ENCODE assay signal across 1 cellular context in genomic region chr19:35557539-35558399, GRCh38.
TF ChIP-seq lines count a peak whose summit lies in the region.

No MANE protein-coding gene starts in this region.

TF ChIP-seq in HEK293, 187 proteins besides CTCF, POLR2A, EP300 and RAD21 (continued from another document and continues in another):
- peak; percentile 10; the same call in 1 of the 2 replicates for TF ChIP-seq ZNF76 (tag by site-specific recombination; IDR thresholded peaks at IDR 0.05; ENCODE audit: borderline replicate concordance, low read depth)
- no peak for TF ChIP-seq ZNF266 (tag by site-specific recombination; IDR thresholded peaks at IDR 0.05; ENCODE audit: low read depth)
- TF ChIP-seq KLF10 (tag by site-specific recombination; IDR thresholded peaks at IDR 0.05), result no peak; the same call in 1 of the 2 replicates
- TF ChIP-seq ZNF610 (tag by site-specific recombination; IDR thresholded peaks at IDR 0.05; ENCODE audit: borderline replicate concordance), result no peak
- TF ChIP-seq SP2 (tag by site-specific recombination; IDR thresholded peaks at IDR 0.05), result peak; percentile 97
- TF ChIP-seq ZNF175 (tag by site-specific recombination; IDR thresholded peaks at IDR 0.05), result no peak
- no peak for TF ChIP-seq ZNF704 (tag by site-specific recombination; IDR thresholded peaks at IDR 0.05)
- TF ChIP-seq ZNF248 (tag by site-specific recombination; IDR thresholded peaks at IDR 0.05), result no peak
- TF ChIP-seq ZNF274 (IDR thresholded peaks at IDR 0.05; ENCODE audit: low read length), result no peak
- TF ChIP-seq ZNF274 (tag by site-specific recombination; IDR thresholded peaks at IDR 0.05; ENCODE audit: borderline replicate concordance), result no peak; the same call in 1 of the 2 replicates
- no peak for TF ChIP-seq ATF2 (tag by site-specific recombination; IDR thresholded peaks at IDR 0.05; ENCODE audit: low read depth)
- peak; percentile 100 for TF ChIP-seq KLF9 (tag by site-specific recombination; IDR thresholded peaks at IDR 0.05; ENCODE audit: low read depth)
- no peak for TF ChIP-seq ZNF311 (tag by site-specific recombination; IDR thresholded peaks at IDR 0.05; ENCODE audit: borderline replicate concordance)
- peak; percentile 17 for TF ChIP-seq ZNF843 (tag by site-specific recombination; IDR thresholded peaks at IDR 0.05)
- TF ChIP-seq ZBTB21 (tag by site-specific recombination; IDR thresholded peaks at IDR 0.05), result peak; percentile 49
- no peak for TF ChIP-seq ZNF302 (tag by site-specific recombination; IDR thresholded peaks at IDR 0.05; ENCODE audit: low read depth)
- peak; percentile 100 for TF ChIP-seq SP3 (tag by site-specific recombination; IDR thresholded peaks at IDR 0.05)
- peak; percentile 36; the same call in 1 of the 2 replicates for TF ChIP-seq GLIS1 (tag by site-specific recombination; IDR thresholded peaks at IDR 0.05)
- TF ChIP-seq ZNF585B (tag by site-specific recombination; IDR thresholded peaks at IDR 0.05), result no peak
- peak; percentile 74 for TF ChIP-seq REST (tag by site-specific recombination; IDR thresholded peaks at IDR 0.05)
- no peak for TF ChIP-seq ZNF391 (tag by site-specific recombination; IDR thresholded peaks at IDR 0.05; ENCODE audit: borderline replicate concordance, low read depth)
- TF ChIP-seq ZNF776 (tag by site-specific recombination; IDR thresholded peaks at IDR 0.05; ENCODE audit: borderline replicate concordance), result no peak
- 0 out of 2 replicates have a peak, but pooled peaks have one; percentile 36 for TF ChIP-seq ZSCAN5A (tag by site-specific recombination; IDR thresholded peaks at IDR 0.05)
- TF ChIP-seq ZNF394 (tag by site-specific recombination; IDR thresholded peaks at IDR 0.05; ENCODE audit: borderline replicate concordance), result peak; percentile 77; the same call in 1 of the 2 replicates
- no peak for TF ChIP-seq ZNF449 (tag by site-specific recombination; IDR thresholded peaks at IDR 0.05)
- peak; percentile 97 for TF ChIP-seq PRDM10 (tag by site-specific recombination; IDR thresholded peaks at IDR 0.05)
- no peak for TF ChIP-seq ZNF18 (tag by site-specific recombination; IDR thresholded peaks at IDR 0.05)
- TF ChIP-seq ZEB2 (tag by site-specific recombination; IDR thresholded peaks at IDR 0.05), result 0 out of 2 replicates have a peak, but pooled peaks have one; percentile 44
- peak; percentile 93 for TF ChIP-seq ZBTB1 (tag by site-specific recombination; IDR thresholded peaks at IDR 0.05)
- TF ChIP-seq ZNF664 (tag by site-specific recombination; IDR thresholded peaks at IDR 0.05), result no peak
- TF ChIP-seq HOXA7 (CRISPR knock-in tag; IDR thresholded peaks at IDR 0.05; ENCODE audit: borderline replicate concordance), result no peak
- TF ChIP-seq ZNF112 (tag by site-specific recombination; IDR thresholded peaks at IDR 0.05), result no peak
- no peak for TF ChIP-seq ZNF157 (tag by site-specific recombination; IDR thresholded peaks at IDR 0.05)
- peak; percentile 94 for TF ChIP-seq ZSCAN23 (tag by site-specific recombination; IDR thresholded peaks at IDR 0.05)
- peak; percentile 92 for TF ChIP-seq EGR2 (tag by site-specific recombination; IDR thresholded peaks at IDR 0.05; ENCODE audit: low read depth)
- TF ChIP-seq ZBTB11 (tag by site-specific recombination; conservative IDR thresholded peaks at IDR 0.05; ENCODE audit: low read depth), result peak; percentile 65
- no peak for TF ChIP-seq ZNF596 (tag by site-specific recombination; IDR thresholded peaks at IDR 0.05)
- TF ChIP-seq ZNF785 (tag by site-specific recombination; IDR thresholded peaks at IDR 0.05), result no peak
- no peak for TF ChIP-seq ZNF654 (tag by site-specific recombination; IDR thresholded peaks at IDR 0.05; ENCODE audit: low read depth)
- TF ChIP-seq ZNF548 (tag by site-specific recombination; IDR thresholded peaks at IDR 0.05), result no peak
- TF ChIP-seq ZSCAN16 (tag by site-specific recombination; IDR thresholded peaks at IDR 0.05), result peak; percentile 91
- TF ChIP-seq ZNF114 (tag by site-specific recombination; IDR thresholded peaks at IDR 0.05), result no peak
- TF ChIP-seq ZNF747 (tag by site-specific recombination; IDR thresholded peaks at IDR 0.05), result no peak
- TF ChIP-seq KLF1 (tag by site-specific recombination; IDR thresholded peaks at IDR 0.05), result peak; percentile 97
- no peak for TF ChIP-seq ZFP37 (tag by site-specific recombination; IDR thresholded peaks at IDR 0.05)
- no peak for TF ChIP-seq HOXC10 (CRISPR knock-in tag; IDR thresholded peaks at IDR 0.05)
- peak; percentile 17; the same call in 1 of the 2 replicates for TF ChIP-seq YY2 (tag by site-specific recombination; IDR thresholded peaks at IDR 0.05)
- peak; percentile 93 for TF ChIP-seq ZFHX2 (tag by site-specific recombination; conservative IDR thresholded peaks at IDR 0.05)
- TF ChIP-seq ZNF629 (tag by site-specific recombination; IDR thresholded peaks at IDR 0.05), result peak; percentile 29; the same call in 1 of the 2 replicates
- TF ChIP-seq ZNF501 (tag by site-specific recombination; IDR thresholded peaks at IDR 0.05), result no peak; the same call in 1 of the 2 replicates
- TF ChIP-seq ZNF677 (tag by site-specific recombination; IDR thresholded peaks at IDR 0.05), result no peak
